In the genomic region with DNA sequence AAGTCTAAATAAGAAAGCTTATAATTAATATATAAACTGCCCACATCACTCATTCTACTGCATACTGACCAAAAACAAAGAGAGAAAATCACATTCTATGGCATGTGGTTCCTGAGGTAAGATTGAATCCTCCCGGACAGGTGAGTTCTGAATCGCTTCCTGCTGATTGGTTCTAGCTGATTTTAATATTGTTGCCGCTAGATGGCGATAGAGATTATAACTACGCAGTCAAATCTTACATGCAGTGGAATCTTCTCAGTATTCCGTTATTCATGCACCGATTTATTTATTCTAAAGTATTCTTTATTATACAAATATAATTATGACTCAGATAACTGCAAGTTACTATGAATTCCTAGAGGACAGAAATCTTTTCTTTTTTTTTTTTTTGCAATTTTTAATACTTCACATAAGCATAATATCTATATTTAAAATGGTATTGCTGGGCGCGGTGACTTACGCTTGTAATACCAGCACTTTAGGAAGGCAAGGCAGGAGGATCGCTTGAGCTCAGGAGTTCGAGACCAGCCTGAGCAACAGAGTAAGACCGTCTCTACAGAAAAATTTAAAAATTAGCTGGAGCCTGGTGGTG, we compare ENCODE assay signal across 8 cellular contexts. TPM values are rescaled to one million over a fixed set of nuclear protein-coding genes. Genes with fewer than 3 reads are reported as not detected.
DNase-seq lines count a peak whose midpoint lies in the region; FAIRE-seq and TF ChIP-seq lines count a peak whose summit lies in the region.

No MANE protein-coding gene starts in this region.

- H3K23ac ChIP-seq in H1 (ENCODE audit: insufficient read length) = no peak overlapping the region
- no peak overlapping the region for H3K23ac ChIP-seq in mesendoderm (ENCODE audit: low read length)

- no peak overlapping the region for H2BK12ac ChIP-seq in H1 (ENCODE audit: low read depth, low read length)

- intact Hi-C loops in A673 (cut with micrococcal nuclease; ENCODE audit: unreplicated experiment) = loop anchor here (2.0 to 5.0 kb wide), 4 partner anchors 89 to 677 kb away; a partner anchor contains a TSS

- H4K8ac ChIP-seq in H1 (ENCODE audit: extremely low read depth, insufficient read depth, low read length) = no peak overlapping the region
- no peak overlapping the region for H4K8ac ChIP-seq in mesendoderm (ENCODE audit: low read depth, low read length)

- POLR2A ChIA-PET in A673 (lab: Charles Lee; ENCODE audit: low non-redundant PET) (no interaction called here), GM10248 (lab: Yijun Ruan, JAX) (no interaction called here), HEK293T (lab: Yijun Ruan, JAX) (no interaction called here), H1 (lab: Charles Lee; ENCODE audit: partially characterized antibody) (no interaction called here)

- H3K9me3 ChIP-seq in A673 (ENCODE audit: low read depth, low read length, poor library complexity, severe bottlenecking) (no peaks in the 10 kb centered on the region), H1 (ENCODE audit: insufficient read depth in 2 of 2, low read depth in 1 of 2, low read length in 1 of 2) (no peaks in the 10 kb centered on the region)

- no peaks in the 10 kb centered on the region for H3K23me2 ChIP-seq in H1 (ENCODE audit: low read depth, low read length)

- CTCF ChIA-PET in A673 (lab: Charles Lee) = interaction anchor here (0.5 to 2.9 kb wide), 4 partner anchors 59 to 678 kb away, joined by 3 to 24 read pairs (median 4); a partner anchor contains a TSS
- CTCF ChIA-PET in GM10248 (lab: Yijun Ruan, JAX) = interaction anchor here (0.7 to 6.1 kb wide), 28 partner anchors 10 to 684 kb away, joined by 3 to 129 read pairs (median 4); a partner anchor contains a TSS
- CTCF ChIA-PET in HEK293T (lab: Yijun Ruan, JAX) = interaction anchor here (0.6 to 3.2 kb wide), 8 partner anchors 23 to 1898 kb away, joined by 3 to 21 read pairs (median 3); no protein-coding TSS in a partner anchor
- CTCF ChIA-PET in H1 (lab: Charles Lee; ENCODE audit: partially characterized antibody) = interaction anchor here (0.6 to 4.6 kb wide), 38 partner anchors 9 to 1766 kb away, joined by 3 to 51 read pairs (median 4); a partner anchor contains a TSS

- H2BK15ac ChIP-seq in H1 (ENCODE audit: low read length) = no peak overlapping the region
- no peak overlapping the region for H2BK15ac ChIP-seq in mesendoderm (replicated peaks; ENCODE audit: low read depth)

- H3K79me1 ChIP-seq in H1 (ENCODE audit: low read depth, low read length) (no peaks in the 10 kb centered on the region), mesendoderm (ENCODE audit: low read length) (no peaks in the 10 kb centered on the region)

- H4K91ac ChIP-seq in H1 (replicated peaks; ENCODE audit: insufficient read length, low read length) = no peak overlapping the region

- TF ChIP-seq RAD21 in H1 (IDR thresholded peaks at IDR 0.05 in 1 of 2, conservative IDR thresholded peaks at IDR 0.05 in 1 of 2; ENCODE audit: low read depth in 2 of 2, low read length in 2 of 2) = peak; percentile 70 to 71

- H4K20me1 ChIP-seq in H1 (replicated peaks in 1 of 2; ENCODE audit: control insufficient read depth in 1 of 2, insufficient read depth in 2 of 2, low read length in 2 of 2) = peaks cover 0 to 2% of the 10 kb centered on the region in 2 experiments

- H3K4me3 ChIP-seq in A673 (ENCODE audit: low read depth, low read length, poor library complexity, severe bottlenecking) (no peak overlapping the region), H1 (ENCODE audit: extremely low read depth in 1 of 4, insufficient read depth in 2 of 4, low read depth in 3 of 4, low read length in 4 of 4) (no peak overlapping the region), mesendoderm (ENCODE audit: low read length) (no peak overlapping the region)

- no peak overlapping the region for H2AFZ ChIP-seq in H1 (ENCODE audit: low read length)

- H3K27ac ChIP-seq in A673 (ENCODE audit: low read depth, low read length, poor library complexity, severe bottlenecking) (no peak overlapping the region), H1 (ENCODE audit: low read depth, low read length) (no peak overlapping the region), mesendoderm (ENCODE audit: low read depth, low read length) (no peak overlapping the region)

- no peak overlapping the region for H2BK120ac ChIP-seq in H1 (replicated peaks; ENCODE audit: low read depth, low read length)
- H2BK120ac ChIP-seq in mesendoderm (ENCODE audit: low read depth, low read length) = no peak overlapping the region

- H2BK5ac ChIP-seq in H1 (ENCODE audit: low read depth, low read length) = no peak overlapping the region
- no peak overlapping the region for H2BK5ac ChIP-seq in mesendoderm (ENCODE audit: low read length)

- 49% methylated on average over 13 of the region's 13 CpGs; no CpG with 5 or more reads in 1 of the 2 experiments for WGBS in H1 (ENCODE audit: extremely low coverage in 1 of 2, insufficient coverage in 1 of 2, insufficient read length in 1 of 2, insufficient replicate concordance in 2 of 2, low coverage in 1 of 2, low lambda C conversion rate in 2 of 2, missing lambda C conversion rate in 1 of 2), 2 experiments
- WGBS in mesendoderm (ENCODE audit: extremely low coverage, insufficient coverage, low lambda C conversion rate) = no CpG with 5 or more reads among the region's 13 CpGs

- no peak overlapping the region for H2AK5ac ChIP-seq in H1 (ENCODE audit: low read depth, low read length)
- H2AK5ac ChIP-seq in mesendoderm (ENCODE audit: low read length) = no peak overlapping the region

- peak; percentile 73 for FAIRE-seq in H1 (lab: Jason Lieb, UNC)

- H3K9ac ChIP-seq in H1 (replicated peaks in 1 of 4; ENCODE audit: extremely low read depth in 1 of 4, low read depth in 3 of 4, low read length in 3 of 4) = no peak overlapping the region
- H3K9ac ChIP-seq in mesendoderm (ENCODE audit: low read length) = no peak overlapping the region

- no TSS peak for BruUV-seq in A673 (replicated peaks; lab: Mats Ljungman, UMichigan)

- H2BK20ac ChIP-seq in H1 (ENCODE audit: low read length) = no peak overlapping the region

- no peak overlapping the region for H3K4ac ChIP-seq in H1 (replicated peaks; ENCODE audit: insufficient read length, low read depth, low read length)
- H3K4ac ChIP-seq in mesendoderm (ENCODE audit: low read depth, low read length) = no peak overlapping the region

- no peak for TF ChIP-seq POLR2A in H1 (IDR thresholded peaks at IDR 0.05; ENCODE audit: control extremely low read depth in 1 of 2, low read depth in 2 of 2, low read length in 2 of 2)

- no peak for TF ChIP-seq EP300 in H1 (IDR thresholded peaks at IDR 0.05; ENCODE audit: borderline replicate concordance in 1 of 2, low read depth in 2 of 2, low read length in 2 of 2)

- H4K5ac ChIP-seq in H1 (ENCODE audit: insufficient read length, low read depth, low read length) (no peak overlapping the region), mesendoderm (ENCODE audit: low read length) (no peak overlapping the region)

- H3K36me3 ChIP-seq in A673 (ENCODE audit: insufficient read depth, low read length, poor library complexity, severe bottlenecking) (no peaks in the 10 kb centered on the region), H1 (ENCODE audit: control insufficient read depth in 2 of 4, insufficient read depth in 4 of 4, low read length in 3 of 4) (no peaks in the 10 kb centered on the region), mesendoderm (ENCODE audit: control insufficient read depth, insufficient read depth, low read length) (no peaks in the 10 kb centered on the region)

- H3K18ac ChIP-seq in H1 (ENCODE audit: extremely low read depth, low read length) = no peak overlapping the region
- H3K18ac ChIP-seq in mesendoderm (ENCODE audit: low read length) = no peak overlapping the region

- H3K27me3 ChIP-seq in A673 (replicated peaks; ENCODE audit: insufficient read depth, low read depth, low read length, poor library complexity) (peaks cover 9% of the 10 kb centered on the region), H1 (replicated peaks in 1 of 4; ENCODE audit: control insufficient read depth in 3 of 4, extremely low read depth in 1 of 4, insufficient read depth in 3 of 4, low read length in 3 of 4) (no peaks in the 10 kb centered on the region), mesendoderm (ENCODE audit: insufficient read depth, low read length, poor library complexity) (no peaks in the 10 kb centered on the region)

- no peak overlapping the region for H3K14ac ChIP-seq in H1 (ENCODE audit: insufficient read length)

- no peaks in the 10 kb centered on the region for H3K4me1 ChIP-seq in A673 (ENCODE audit: insufficient read depth, low read length, poor library complexity, severe bottlenecking)
- no peaks in the 10 kb centered on the region for H3K4me1 ChIP-seq in H1 (replicated peaks in 1 of 4; ENCODE audit: control insufficient read depth in 3 of 4, insufficient read depth in 4 of 4, low read length in 3 of 4)
- no peaks in the 10 kb centered on the region for H3K4me1 ChIP-seq in mesendoderm (ENCODE audit: control insufficient read depth, low read depth, low read length)

- H3K79me2 ChIP-seq in H1 (ENCODE audit: control insufficient read depth in 1 of 2, insufficient read depth in 2 of 2, low read length in 2 of 2) (no peaks in the 10 kb centered on the region), mesendoderm (ENCODE audit: control insufficient read depth, insufficient read depth, low read length) (no peaks in the 10 kb centered on the region)

- no peak overlapping the region for H3K56ac ChIP-seq in H1 (replicated peaks; ENCODE audit: insufficient read length, low read depth, low read length)
- no peak overlapping the region for H3K56ac ChIP-seq in mesendoderm (ENCODE audit: low read length)

- DNase-seq in A673 (ENCODE audit: low spot score) (peak; percentile 56), GM10248 (ENCODE audit: extremely low spot score) (peak; percentile 57), HEK293T (ENCODE audit: extremely low spot score) (peak; percentile 55), M059J (ENCODE audit: low read depth) (peak; percentile 55), RPMI8226 (peak; percentile 77), H1 (ENCODE audit: low read depth in 1 of 2, low spot score in 2 of 2) (no peak), mesendoderm (peak; percentile 63)
- no peak for DNase-seq in activated CD8-positive, alpha-beta memory T cell treated with anti-CD3 and anti-CD28 coated beads, Interleukin-2, amount 50 U/mL, for 4 hours

- TF ChIP-seq CTCF in A673 (conservative IDR thresholded peaks at IDR 0.05; ENCODE audit: low read depth, low read length) = peak; percentile 75
- TF ChIP-seq CTCF in GM10248 (IDR thresholded peaks at IDR 0.05; ENCODE audit: control extremely low read depth, extremely low read depth, low read depth, missing control alignments) = peak; percentile 66
- peak in 2 of 3 experiments; percentile 53 to 55; a peak in 3 of 4 replicates for TF ChIP-seq CTCF in H1 (IDR thresholded peaks at IDR 0.05; ENCODE audit: control extremely low read depth in 1 of 3, insufficient read depth in 1 of 3, low read depth in 1 of 3, low read length in 3 of 3)

- H3K4me2 ChIP-seq in H1 (ENCODE audit: insufficient read depth in 1 of 2, low read depth in 2 of 2, low read length in 2 of 2) (no peak overlapping the region), mesendoderm (ENCODE audit: low read length) (no peak overlapping the region)

RNA-seq across cellular contexts. Expression of a gene that starts 24.2 kb away (rescaled TPM):
- 31.7 and 32.7 TPM in 2 replicates for total RNA-seq in A673 (2021)
- total RNA-seq in M059J (2014; rRNA removed; shearing (Covaris generic)) = 23.8 and 33.6 TPM in 2 replicates
- total RNA-seq in H1 (2021; fragmentation: NEBNext Ultra II Directional; extraction: Animal tissue kit (Norgen Biotek cat#: 25700)) = 7.8 and 11.1 TPM in 2 replicates
- polyA plus RNA-seq in H1 (2011; rRNA removed) = 1.8 and 2.1 TPM in 2 replicates
- 2.6 TPM for polyA plus RNA-seq in H1 (2011; cell fraction: cytosol; rRNA removed)
- polyA plus RNA-seq in H1 (2011; cell fraction: nucleus; rRNA removed) = 1.7 TPM
- 2.8 to 4.9 TPM (median 3.9 TPM) in 4 replicates for polyA plus RNA-seq in H1 (2012, experiment 1 of 2)
- polyA plus RNA-seq in H1 (2012, experiment 2 of 2) = 0.91 TPM
- 6.1 TPM for polyA plus RNA-seq in H1 (2013, experiment 1 of 2)
- polyA plus RNA-seq in H1 (2013, experiment 2 of 2) = 7.1 TPM
- polyA minus RNA-seq in H1 (2011; rRNA and poly(A)+ RNA removed) = 5.9 and 7.3 TPM in 2 replicates
- polyA minus RNA-seq in H1 (2011; cell fraction: cytosol; rRNA and poly(A)+ RNA removed) = 3.2 TPM
- polyA minus RNA-seq in H1 (2011; cell fraction: nucleus; rRNA and poly(A)+ RNA removed) = 4.2 TPM
- polyA plus RNA-seq in mesendoderm (2013, experiment 1 of 2) = 4.6 TPM
- 4.8 TPM for polyA plus RNA-seq in mesendoderm (2013, experiment 2 of 2)

Comparison
In these comparisons a context has a peak if more than half of its experiments do, and no peak if none do; other contexts are left out.
1. DNase-seq: peak in A673 (single experiment), GM10248 (single experiment), HEK293T (single experiment), M059J (single experiment), RPMI8226 (single experiment) and mesendoderm (single experiment); none in H1 (0 of 2) and activated CD8-positive, alpha-beta memory T cell treated with anti-CD3 and anti-CD28 coated beads, Interleukin-2, amount 50 U/mL, for 4 hours (single experiment).
2. Peak in every context shown above with its lines, with median percentiles within 50 percentile points of each other: CTCF ChIP-seq.